Comparison of ENCODE assay signal across 14 cellular contexts in genomic region chr6:157513619-157514485, GRCh38.
"Had no signal": no experiment of that assay in that cellular context is flagged by ENCODE, and none has a peak within 500 bp of the region (broad histone marks: within the 10 kb centered on the region; RNA-seq: fewer than 3 reads in every experiment).

No MANE protein-coding gene starts in this region.

- ATAC-seq: activated CD4-positive, CD25-positive, alpha-beta regulatory T cell treated with anti-CD3 and anti-CD28 coated beads, Interleukin-2, amount 50 U/mL, for 24 hours; effector memory CD8-positive, alpha-beta T cell; stimulated activated effector memory CD8-positive, alpha-beta T cell treated with anti-CD3 and anti-CD28 coated beads, Interleukin-12 subunit alpha, Interleukin-12 subunit beta, amount 100 ng/mL, for 72 hours had no signal

- DNase-seq: activated CD8-positive, alpha-beta memory T cell treated with anti-CD3 and anti-CD28 coated beads for 24 hours; activated gamma-delta T cell; effector memory CD8-positive, alpha-beta T cell; islet precursor cell; lower lobe of right lung; nephron progenitor cell; stimulated activated CD4-positive, alpha-beta T cell treated with anti-CD3 and anti-CD28 coated beads, Interleukin-4, amount 100 ng/mL, for 24 hours; T1000 had no signal

- H3K36me3 ChIP-seq: cardiac muscle cell, lower lobe of right lung, prostate gland, thoracic aorta had no signal

- H3K4me1 ChIP-seq: lower lobe of right lung, prostate gland had no signal

- H3K9me3 ChIP-seq: lower lobe of right lung, prostate gland, thoracic aorta had no signal

- H3K4me3 ChIP-seq: cardiac muscle cell, lower lobe of right lung, prostate gland, smooth muscle cell, thoracic aorta had no signal

- H3K4me2 ChIP-seq: smooth muscle cell had no signal

- H3K27me3 ChIP-seq: cardiac muscle cell had no signal

- H3K27ac ChIP-seq: cardiac muscle cell, lower lobe of right lung, prostate gland, thoracic aorta had no signal
